In genomic region chr9:116101516-116101915, GRCh38 we compare ENCODE assay signal across 20 cellular contexts. TPM values are rescaled to one million over a fixed set of nuclear protein-coding genes. Genes with fewer than 3 reads are reported as not detected.
DNase-seq lines count a peak whose midpoint lies in the region; ATAC-seq, FAIRE-seq and TF ChIP-seq lines count a peak whose summit lies in the region.
"Had no signal": no experiment of that assay in that cellular context is flagged by ENCODE, and none has a peak within 500 bp of the region (broad histone marks: within the 10 kb centered on the region; RNA-seq: fewer than 3 reads in every experiment).

No MANE protein-coding gene starts in this region.

- H3K27me3 ChIP-seq in bronchial epithelial cell (ENCODE audit: control insufficient read depth, insufficient read depth, low read length): no peaks in the 10 kb centered on the region
- no peaks in the 10 kb centered on the region for H3K27me3 ChIP-seq in keratinocyte (ENCODE audit: control insufficient read depth, extremely low read depth, insufficient read depth, low read length)
- H3K27me3 ChIP-seq: cardiac muscle cell, heart right ventricle, thyroid gland had no signal

- H3K4me2 ChIP-seq in A549 (peak overlapping the region; percentile 40), keratinocyte (ENCODE audit: control insufficient read depth, extremely low read depth, insufficient read depth, low read depth, low read length) (peak overlapping the region; percentile 4)

- no peaks in the 10 kb centered on the region for H3K9me1 ChIP-seq in keratinocyte (ENCODE audit: control insufficient read depth, extremely low read depth, insufficient read depth, low read length)

- ATAC-seq in A549 (peak; percentile 58 to 76; a peak in 4 of 6 replicates), GM18517 (IDR thresholded peaks at IDR 0.05; ENCODE audit: unreplicated experiment) (no peak), HG02588 (IDR thresholded peaks at IDR 0.05; ENCODE audit: unreplicated experiment) (no peak)
- ATAC-seq in activated T-cell treated with anti-CD3 and anti-CD28 coated beads, Interleukin-2, amount 50 U/mL, for 4 hours: no peak
- ATAC-seq: activated CD8-positive, alpha-beta memory T cell treated with anti-CD3 and anti-CD28 coated beads, Interleukin-2, amount 10 ng/mL, durations not matched to agents 7 days and 5 days; effector memory CD8-positive, alpha-beta T cell; Panc1 had no signal

- H3K4me3 ChIP-seq in A549 (no peak overlapping the region), bronchial epithelial cell (ENCODE audit: low read depth, low read length) (no peak overlapping the region), keratinocyte (ENCODE audit: control insufficient read depth in 2 of 3, extremely low read depth in 1 of 3, insufficient read depth in 2 of 3, low read depth in 1 of 3, low read length in 3 of 3) (no peak overlapping the region)
- H3K4me3 ChIP-seq: cardiac muscle cell, heart right ventricle, thyroid gland had no signal

- H3K4me3 Mint-ChIP-seq in activated T-cell treated with anti-CD3 and anti-CD28 coated beads, Interleukin-2, amount 50 U/mL, for 4 hours: no peak overlapping the region
- H3K4me3 Mint-ChIP-seq: activated B cell treated with CpG ODN at 0.5 μM for 24 hours; activated CD8-positive, alpha-beta memory T cell treated with anti-CD3 and anti-CD28 coated beads, Interleukin-2, amount 10 ng/mL, durations not matched to agents 7 days and 5 days; effector memory CD8-positive, alpha-beta T cell had no signal

- peaks cover 22% of the 10 kb centered on the region for H3K4me1 ChIP-seq in A549
- peaks cover 35% of the 10 kb centered on the region for H3K4me1 ChIP-seq in keratinocyte (ENCODE audit: control insufficient read depth, extremely low read depth, insufficient read depth, low read length)
- H3K4me1 ChIP-seq: heart right ventricle, thyroid gland had no signal

- POLR2A ChIA-PET in A549 (lab: Yijun Ruan, JAX): interaction anchor here (1.5 kb wide), 1 partner anchor 51 kb away, joined by 12 read pairs; the partner anchor contains the start of gene PAPPA

- H3K9me3 ChIP-seq in A549 (peaks cover 3% of the 10 kb centered on the region; the same call in 1 of the 3 replicates), keratinocyte (ENCODE audit: control insufficient read depth, low read depth, low read length) (no peaks in the 10 kb centered on the region)
- H3K9me3 ChIP-seq: heart right ventricle, thyroid gland had no signal

- peak; percentile 8 to 50 for DNase-seq in A549 (ENCODE audit: low read depth in 1 of 2, low spot score in 1 of 2)
- peak; percentile 84 for DNase-seq in HCEC 1CT
- peak; percentile 99 for DNase-seq in bronchial epithelial cell (ENCODE audit: low read depth)
- DNase-seq in keratinocyte (ENCODE audit: low read depth, low spot score): peak; percentile 88
- DNase-seq in activated T-cell treated with anti-CD3 and anti-CD28 coated beads, Interleukin-2, amount 50 U/mL, for 4 hours: no peak
- DNase-seq in NCI-H748 treated with DMSO at 0.1 percent for 48 hours (lab: John Stamatoyannopoulos, UW): no peak
- DNase-seq: activated B cell treated with CpG ODN at 0.5 μM for 24 hours; activated CD8-positive, alpha-beta memory T cell treated with anti-CD3 and anti-CD28 coated beads, Interleukin-2, amount 10 ng/mL, durations not matched to agents 7 days and 5 days; activated naive CD4-positive, alpha-beta T cell; effector memory CD8-positive, alpha-beta T cell; heart right ventricle; NCI-H2029; NCI-H524; posterior cingulate gyrus; T-helper 1 cell; thyroid gland had no signal

- H3K27me3 Mint-ChIP-seq in activated T-cell treated with anti-CD3 and anti-CD28 coated beads, Interleukin-2, amount 50 U/mL, for 4 hours (ENCODE audit: low read depth): no peaks in the 10 kb centered on the region
- H3K27me3 Mint-ChIP-seq: activated B cell treated with CpG ODN at 0.5 μM for 24 hours; activated CD8-positive, alpha-beta memory T cell treated with anti-CD3 and anti-CD28 coated beads, Interleukin-2, amount 10 ng/mL, durations not matched to agents 7 days and 5 days; effector memory CD8-positive, alpha-beta T cell had no signal

- no peaks in the 10 kb centered on the region for H4K20me1 ChIP-seq in keratinocyte (ENCODE audit: control insufficient read depth, extremely low read depth, insufficient read depth, low read length)

- TF ChIP-seq CTCF in A549 (IDR thresholded peaks at IDR 0.05) (no peak), bronchial epithelial cell (IDR thresholded peaks at IDR 0.05; ENCODE audit: insufficient read depth, low read length, severe bottlenecking) (no peak), keratinocyte (optimal IDR thresholded peaks at IDR 0.05 in 1 of 3, IDR thresholded peaks at IDR 0.05 in 1 of 3, conservative IDR thresholded peaks at IDR 0.05 in 1 of 3; ENCODE audit: extremely low read depth in 1 of 3, insufficient read depth in 2 of 3, low read length in 3 of 3) (no peak)

- TF ChIP-seq RAD21 in A549 (conservative IDR thresholded peaks at IDR 0.05 in 1 of 2, IDR thresholded peaks at IDR 0.05 in 1 of 2): 0 out of 5 replicates have a peak, but pooled peaks of 1 of the 2 experiments have one; percentile 24

- FAIRE-seq in A549 (lab: Jason Lieb, UNC) (peak; percentile 89), bronchial epithelial cell (lab: Jason Lieb, UNC) (no peak), keratinocyte (lab: Jason Lieb, UNC) (no peak)

- peaks cover 4% of the 10 kb centered on the region for H3K9me3 Mint-ChIP-seq in activated T-cell treated with anti-CD3 and anti-CD28 coated beads, Interleukin-2, amount 50 U/mL, for 4 hours
- H3K9me3 Mint-ChIP-seq: activated B cell treated with CpG ODN at 0.5 μM for 24 hours had no signal

- TF ChIP-seq POLR2A in A549 (IDR thresholded peaks at IDR 0.05; ENCODE audit: low read length): no peak

- no peaks in the 10 kb centered on the region for H3K36me3 Mint-ChIP-seq in activated T-cell treated with anti-CD3 and anti-CD28 coated beads, Interleukin-2, amount 50 U/mL, for 4 hours (ENCODE audit: insufficient read depth)
- H3K36me3 Mint-ChIP-seq: activated CD8-positive, alpha-beta memory T cell treated with anti-CD3 and anti-CD28 coated beads, Interleukin-2, amount 10 ng/mL, durations not matched to agents 7 days and 5 days had no signal

- dilution Hi-C loops in keratinocyte (cut with MboI; ENCODE audit: extremely low pct_ligation_motif_present, low sequenced_read_pairs): no loop called here

- CTCF ChIA-PET in A549 (lab: Yijun Ruan, JAX): interaction anchor here (0.6 to 1.4 kb wide), 4 partner anchors 10 to 1750 kb away, joined by 3 read pairs; no protein-coding TSS in a partner anchor

- H3K36me3 ChIP-seq in bronchial epithelial cell (ENCODE audit: control insufficient read depth, insufficient read depth, low read length) (no peaks in the 10 kb centered on the region), keratinocyte (ENCODE audit: control insufficient read depth in 2 of 2, extremely low read depth in 1 of 2, insufficient read depth in 2 of 2, low read length in 2 of 2) (no peaks in the 10 kb centered on the region)
- H3K36me3 ChIP-seq: cardiac muscle cell, heart right ventricle, thyroid gland had no signal

- no peaks in the 10 kb centered on the region for H3K79me2 ChIP-seq in keratinocyte (ENCODE audit: control insufficient read depth, insufficient read depth, low read length)

- H3K27ac ChIP-seq in A549 (peak overlapping the region; percentile 56 to 72), keratinocyte (ENCODE audit: control insufficient read depth, insufficient read depth, low read length) (peak overlapping the region; percentile 79)
- H3K27ac ChIP-seq: cardiac muscle cell, thyroid gland had no signal

- TF ChIP-seq EP300 in A549 (IDR thresholded peaks at IDR 0.05): peak; percentile 46 to 49; a peak in 2 of 5 replicates

- no peaks in the 10 kb centered on the region for H3K4me1 Mint-ChIP-seq in activated T-cell treated with anti-CD3 and anti-CD28 coated beads, Interleukin-2, amount 50 U/mL, for 4 hours (ENCODE audit: low read depth)
- H3K4me1 Mint-ChIP-seq: activated B cell treated with CpG ODN at 0.5 μM for 24 hours; activated CD8-positive, alpha-beta memory T cell treated with anti-CD3 and anti-CD28 coated beads, Interleukin-2, amount 10 ng/mL, durations not matched to agents 7 days and 5 days had no signal

- peak overlapping the region; percentile 1 for H3K9ac ChIP-seq in keratinocyte (ENCODE audit: control insufficient read depth, extremely low read depth, insufficient read depth, low read length)

- H2AFZ ChIP-seq in keratinocyte (ENCODE audit: control insufficient read depth, low read length): no peak overlapping the region

- WGBS in A549 (ENCODE audit: missing lambda C conversion rate): 6% methylated on average over 1 of the region's 1 CpG

TF ChIP-seq in A549, 52 proteins besides CTCF, POLR2A, EP300 and RAD21 (continues in another document):
- TF ChIP-seq SMC3 (IDR thresholded peaks at IDR 0.05) (0 out of 3 replicates have a peak, but pooled peaks have one; percentile 22), FOSL2 (IDR thresholded peaks at IDR 0.05) (peak; percentile 89), FOSL2 (CRISPR knock-in tag; IDR thresholded peaks at IDR 0.05) (peak; percentile 94), JUN (IDR thresholded peaks at IDR 0.05) (peak in 1 of 2 experiments; percentile 69; a peak in 1 of 5 replicates), CEBPB (IDR thresholded peaks at IDR 0.05) (peak; percentile 92 to 93), JUNB (IDR thresholded peaks at IDR 0.05) (peak; percentile 90), MYC (IDR thresholded peaks at IDR 0.05; ENCODE audit: borderline replicate concordance, low read length) (no peak), CHD4 (IDR thresholded peaks at IDR 0.05; ENCODE audit: borderline replicate concordance) (no peak)

RNA-seq across cellular contexts. Expression of gene PAPPA, which starts 52.1 kb away (rescaled TPM):
- 127 and 156 TPM in 2 replicates for polyA plus RNA-seq in A549 (2011; rRNA removed)
- polyA plus RNA-seq in A549 (2012; cell fraction: cytosol; rRNA removed): 14.1 and 18.3 TPM in 2 replicates
- 35.2 and 39.7 TPM in 2 replicates for polyA plus RNA-seq in A549 (2012; cell fraction: nucleus; rRNA removed)
- polyA plus RNA-seq in A549 (2017; fragmentation: RNase III; extraction: RNeasy Plus Mini Kit Qiagen cat#74134 plus additional on column Dnase treatment): 36.8 to 41.2 TPM (median 40.0 TPM) in 3 replicates
- polyA minus RNA-seq in A549 (2011; rRNA and poly(A)+ RNA removed): 379 and 415 TPM in 2 replicates
- 0.13 and 1.3 TPM in 2 replicates for total RNA-seq in bronchial epithelial cell
- polyA plus RNA-seq in keratinocyte: 0.39 to 2.6 TPM (median 0.77 TPM) in 3 replicates
- 0.07 TPM for polyA plus RNA-seq in keratinocyte (2011; ENCODE audit: low read depth)
- 0.45 and 0.60 TPM in 2 replicates for polyA plus RNA-seq in keratinocyte (2011; cell fraction: cytosol; rRNA removed)
- 2.5 and 2.6 TPM in 2 replicates for polyA plus RNA-seq in keratinocyte (2011; cell fraction: nucleus; rRNA removed)
- polyA plus RNA-seq in keratinocyte (2012; ENCODE audit: low replicate concordance): 0.04 and 1.9 TPM in 2 replicates
- polyA minus RNA-seq in keratinocyte: 2.3 to 10.1 TPM (median 3.2 TPM) in 3 replicates
- polyA minus RNA-seq in keratinocyte (2011; cell fraction: cytosol; rRNA and poly(A)+ RNA removed): 1.2 TPM
- polyA minus RNA-seq in keratinocyte (2011; cell fraction: nucleus; rRNA and poly(A)+ RNA removed): 5.8 and 8.8 TPM in 2 replicates
- under 1 TPM in 2 of 3 donors, not detected in 1; 0.22 to 0.28 TPM for total RNA-seq in activated T-cell treated with anti-CD3 and anti-CD28 coated beads, Interleukin-2, amount 50 U/mL, for 4 hours
- total RNA-seq: activated B cell treated with CpG ODN at 0.5 μM for 24 hours; activated CD8-positive, alpha-beta memory T cell treated with anti-CD3 and anti-CD28 coated beads, Interleukin-2, amount 10 ng/mL, durations not matched to agents 7 days and 5 days had no signal

Comparison
In these comparisons a context has a peak if more than half of its experiments do, and no peak if none do; other contexts are left out.
1. ATAC-seq: peak in A549 (2 of 2); none in activated T-cell treated with anti-CD3 and anti-CD28 coated beads, Interleukin-2, amount 50 U/mL, for 4 hours (0 of 2), GM18517 (single experiment) and HG02588 (single experiment).
2. DNase-seq: peak in A549 (2 of 2), HCEC 1CT (single experiment), bronchial epithelial cell (single experiment) and keratinocyte (single experiment); none in activated T-cell treated with anti-CD3 and anti-CD28 coated beads, Interleukin-2, amount 50 U/mL, for 4 hours (single experiment) and NCI-H748 treated with DMSO at 0.1 percent for 48 hours (single experiment).